In genomic region chr15:66715181-66715624, GRCh38 we compare ENCODE assay signal across 17 cellular contexts. TPM values are rescaled to one million over a fixed set of nuclear protein-coding genes. Genes with fewer than 3 reads are reported as not detected.
DNase-seq lines count a peak whose midpoint lies in the region; ATAC-seq and TF ChIP-seq lines count a peak whose summit lies in the region.
"Had no signal": no experiment of that assay in that cellular context is flagged by ENCODE, and none has a peak within 500 bp of the region (broad histone marks: within the 10 kb centered on the region; RNA-seq: fewer than 3 reads in every experiment).

No MANE protein-coding gene starts in this region.

- H3K9me2 ChIP-seq in DOHH2 (replicated peaks; ENCODE audit: control insufficient read depth, low read length) (no peaks in the 10 kb centered on the region), MM.1S (replicated peaks; ENCODE audit: insufficient read depth, low read length) (no peaks in the 10 kb centered on the region)

- DNase-seq in WTC11 (ENCODE audit: low spot score) (no peak), left kidney (ENCODE audit: low read depth, low spot score) (peak; percentile 36), renal cortical epithelial cell (ENCODE audit: low read depth) (peak; percentile 87), NCI-H2227 treated with DMSO at 0.1 percent for 48 hours (lab: John Stamatoyannopoulos, UW) (no peak), MM.1S (no peak), SK-N-DZ (ENCODE audit: low spot score) (no peak), DMS114 treated with DMSO at 0.1 percent for 48 hours (lab: John Stamatoyannopoulos, UW; ENCODE audit: unreplicated experiment) (no peak)
- DNase-seq: activated CD4-positive, alpha-beta T cell treated with anti-CD3 and anti-CD28 coated beads for 36 hours; activated naive CD8-positive, alpha-beta T cell treated with anti-CD3 and anti-CD28 coated beads for 36 hours; BE2C; cerebellar nuclear complex; H9; left ventricle myocardium superior; NCI-H1436 had no signal

- H3K79me2 ChIP-seq in DOHH2 (ENCODE audit: control insufficient read depth, low read length) (no peaks in the 10 kb centered on the region), MM.1S (ENCODE audit: low read length) (no peaks in the 10 kb centered on the region)

- H3K4me3 Mint-ChIP-seq in WTC11: no peak overlapping the region
- H3K4me3 Mint-ChIP-seq: activated CD4-positive, alpha-beta T cell treated with anti-CD3 and anti-CD28 coated beads for 36 hours; activated naive CD8-positive, alpha-beta T cell treated with anti-CD3 and anti-CD28 coated beads for 36 hours; H9; neural crest cell had no signal

- ATAC-seq in WTC11: peak; percentile 63
- ATAC-seq: activated CD4-positive, alpha-beta T cell treated with anti-CD3 and anti-CD28 coated beads for 36 hours; left ventricle myocardium superior had no signal

- H3K4me1 Mint-ChIP-seq in WTC11: peaks cover 24% of the 10 kb centered on the region
- H3K4me1 Mint-ChIP-seq: activated CD4-positive, alpha-beta T cell treated with anti-CD3 and anti-CD28 coated beads for 36 hours; activated naive CD8-positive, alpha-beta T cell treated with anti-CD3 and anti-CD28 coated beads for 36 hours had no signal

- H3K36me3 Mint-ChIP-seq in WTC11: peaks cover 13% of the 10 kb centered on the region
- H3K36me3 Mint-ChIP-seq: activated naive CD8-positive, alpha-beta T cell treated with anti-CD3 and anti-CD28 coated beads for 36 hours had no signal

- no peaks in the 10 kb centered on the region for H3K27me3 Mint-ChIP-seq in WTC11 (ENCODE audit: low read depth)
- H3K27me3 Mint-ChIP-seq: activated naive CD8-positive, alpha-beta T cell treated with anti-CD3 and anti-CD28 coated beads for 36 hours had no signal

- H3K27ac Mint-ChIP-seq in WTC11: peak overlapping the region; percentile 83; the same call in 1 of the 2 replicates
- H3K27ac Mint-ChIP-seq: activated CD4-positive, alpha-beta T cell treated with anti-CD3 and anti-CD28 coated beads for 36 hours; activated naive CD8-positive, alpha-beta T cell treated with anti-CD3 and anti-CD28 coated beads for 36 hours had no signal

- H3F3A ChIP-seq in DOHH2 (ENCODE audit: control insufficient read depth, insufficient read depth) (peaks cover 7% of the 10 kb centered on the region), MM.1S (ENCODE audit: insufficient read depth, low read length) (peaks cover 9% of the 10 kb centered on the region; the same call in 1 of the 2 replicates)

- H3K4me1 ChIP-seq in DOHH2 (ENCODE audit: control insufficient read depth, low read length) (peaks cover 39% of the 10 kb centered on the region), MM.1S (ENCODE audit: low read length) (peaks cover 18% of the 10 kb centered on the region)

- H3K4me3 ChIP-seq in DOHH2 (ENCODE audit: low read length): peak overlapping the region; percentile 49; the same call in 1 of the 2 replicates
- no peak overlapping the region for H3K4me3 ChIP-seq in MM.1S (ENCODE audit: low read length)

- H3K4me2 ChIP-seq in DOHH2 (ENCODE audit: low read length): peak overlapping the region; percentile 69
- no peak overlapping the region for H3K4me2 ChIP-seq in MM.1S (ENCODE audit: low read depth, low read length)
- H3K4me2 ChIP-seq: KMS-11 had no signal

- no peak for TF ChIP-seq CTCF in DOHH2 (IDR thresholded peaks at IDR 0.05; ENCODE audit: low read depth, low read length, poor library complexity, severe bottlenecking)
- no peak for TF ChIP-seq CTCF in WTC11 (IDR thresholded peaks at IDR 0.05)
- TF ChIP-seq CTCF in MM.1S (IDR thresholded peaks at IDR 0.05; ENCODE audit: low read length): no peak

- no peaks in the 10 kb centered on the region for H3K9me3 Mint-ChIP-seq in WTC11
- H3K9me3 Mint-ChIP-seq: activated naive CD8-positive, alpha-beta T cell treated with anti-CD3 and anti-CD28 coated beads for 36 hours; H9; neural crest cell had no signal

- no peak overlapping the region for H2AFZ ChIP-seq in MM.1S (ENCODE audit: low read length)

- H4K20me1 ChIP-seq in DOHH2 (ENCODE audit: control insufficient read depth, insufficient read depth, low read depth, low read length) (no peaks in the 10 kb centered on the region), MM.1S (ENCODE audit: insufficient read depth, low read length) (no peaks in the 10 kb centered on the region)

- H3K27me3 ChIP-seq in DOHH2 (ENCODE audit: control insufficient read depth, low read length) (no peaks in the 10 kb centered on the region), MM.1S (replicated peaks; ENCODE audit: insufficient read depth, low read length) (no peaks in the 10 kb centered on the region)
- H3K27me3 ChIP-seq: BE2C had no signal

- POLR2A ChIA-PET in WTC11 (lab: Charles Lee): no interaction called here

- H3K9me3 ChIP-seq in DOHH2 (ENCODE audit: control insufficient read depth, insufficient read depth, low read length): no peaks in the 10 kb centered on the region
- H3K9me3 ChIP-seq in MM.1S (replicated peaks; ENCODE audit: insufficient read depth, low read length): no peaks in the 10 kb centered on the region
- H3K9me3 ChIP-seq: BE2C had no signal

- H3K36me3 ChIP-seq in DOHH2 (ENCODE audit: control insufficient read depth, low read length) (no peaks in the 10 kb centered on the region), MM.1S (replicated peaks; ENCODE audit: insufficient read depth, low read length) (no peaks in the 10 kb centered on the region)

- CTCF ChIA-PET in WTC11 (lab: Charles Lee): interaction anchor here (0.7 to 1.9 kb wide), 10 partner anchors 7 to 136 kb away, joined by 3 to 10 read pairs (median 4); no protein-coding TSS in a partner anchor

- no peak overlapping the region for H3K27ac ChIP-seq in DOHH2 (ENCODE audit: low read depth, low read length)
- H3K27ac ChIP-seq in MM.1S (ENCODE audit: low read length): no peak overlapping the region
- H3K27ac ChIP-seq: KMS-11 had no signal

- H3K9ac ChIP-seq in MM.1S (ENCODE audit: low read length): no peak overlapping the region
- H3K9ac ChIP-seq: KMS-11 had no signal

TF ChIP-seq in WTC11, 78 proteins besides CTCF, POLR2A, EP300 and RAD21 (continues in another document):
- TF ChIP-seq ATF3 (CRISPR knock-in tag; conservative IDR thresholded peaks at IDR 0.05) (no peak), FOXP4 (CRISPR knock-in tag; IDR thresholded peaks at IDR 0.05) (no peak), ZNF425 (CRISPR knock-in tag; conservative IDR thresholded peaks at IDR 0.05) (no peak), CBFB (CRISPR knock-in tag; IDR thresholded peaks at IDR 0.05; ENCODE audit: low read depth) (no peak), ERG (CRISPR knock-in tag; IDR thresholded peaks at IDR 0.05) (no peak)

RNA-seq across cellular contexts. Expression of gene SMAD6, which starts 13.2 kb away (rescaled TPM):
- total RNA-seq in WTC11 (2021): 9.2 to 13.9 TPM (median 10.4 TPM) in 3 replicates
- total RNA-seq in renal cortical epithelial cell: 2.6 and 20.8 TPM in 2 replicates
- polyA plus RNA-seq in SK-N-DZ (2014; cell fraction: cytosol; rRNA removed): 16.9 and 19.4 TPM in 2 replicates
- polyA plus RNA-seq in SK-N-DZ (2014; cell fraction: nucleus; rRNA removed): 21.3 and 35.1 TPM in 2 replicates

Comparison
In these comparisons a context has a peak if more than half of its experiments do, and no peak if none do; other contexts are left out.
1. DNase-seq: peak in left kidney (single experiment) and renal cortical epithelial cell (single experiment); none in WTC11 (single experiment), NCI-H2227 treated with DMSO at 0.1 percent for 48 hours (single experiment), MM.1S (single experiment), SK-N-DZ (single experiment) and DMS114 treated with DMSO at 0.1 percent for 48 hours (single experiment).